ENCODE assay signal across 8 cellular contexts in genomic region chr3:155744626-155745324, GRCh38. TPM values are rescaled to one million over a fixed set of nuclear protein-coding genes. Genes with fewer than 3 reads are reported as not detected.
A peak's percentile ranks its signal among the peaks of the same experiment; 100 is the strongest.
DNase-seq lines count a peak whose midpoint lies in the region; ATAC-seq and TF ChIP-seq lines count a peak whose summit lies in the region.

A gene with protein sequence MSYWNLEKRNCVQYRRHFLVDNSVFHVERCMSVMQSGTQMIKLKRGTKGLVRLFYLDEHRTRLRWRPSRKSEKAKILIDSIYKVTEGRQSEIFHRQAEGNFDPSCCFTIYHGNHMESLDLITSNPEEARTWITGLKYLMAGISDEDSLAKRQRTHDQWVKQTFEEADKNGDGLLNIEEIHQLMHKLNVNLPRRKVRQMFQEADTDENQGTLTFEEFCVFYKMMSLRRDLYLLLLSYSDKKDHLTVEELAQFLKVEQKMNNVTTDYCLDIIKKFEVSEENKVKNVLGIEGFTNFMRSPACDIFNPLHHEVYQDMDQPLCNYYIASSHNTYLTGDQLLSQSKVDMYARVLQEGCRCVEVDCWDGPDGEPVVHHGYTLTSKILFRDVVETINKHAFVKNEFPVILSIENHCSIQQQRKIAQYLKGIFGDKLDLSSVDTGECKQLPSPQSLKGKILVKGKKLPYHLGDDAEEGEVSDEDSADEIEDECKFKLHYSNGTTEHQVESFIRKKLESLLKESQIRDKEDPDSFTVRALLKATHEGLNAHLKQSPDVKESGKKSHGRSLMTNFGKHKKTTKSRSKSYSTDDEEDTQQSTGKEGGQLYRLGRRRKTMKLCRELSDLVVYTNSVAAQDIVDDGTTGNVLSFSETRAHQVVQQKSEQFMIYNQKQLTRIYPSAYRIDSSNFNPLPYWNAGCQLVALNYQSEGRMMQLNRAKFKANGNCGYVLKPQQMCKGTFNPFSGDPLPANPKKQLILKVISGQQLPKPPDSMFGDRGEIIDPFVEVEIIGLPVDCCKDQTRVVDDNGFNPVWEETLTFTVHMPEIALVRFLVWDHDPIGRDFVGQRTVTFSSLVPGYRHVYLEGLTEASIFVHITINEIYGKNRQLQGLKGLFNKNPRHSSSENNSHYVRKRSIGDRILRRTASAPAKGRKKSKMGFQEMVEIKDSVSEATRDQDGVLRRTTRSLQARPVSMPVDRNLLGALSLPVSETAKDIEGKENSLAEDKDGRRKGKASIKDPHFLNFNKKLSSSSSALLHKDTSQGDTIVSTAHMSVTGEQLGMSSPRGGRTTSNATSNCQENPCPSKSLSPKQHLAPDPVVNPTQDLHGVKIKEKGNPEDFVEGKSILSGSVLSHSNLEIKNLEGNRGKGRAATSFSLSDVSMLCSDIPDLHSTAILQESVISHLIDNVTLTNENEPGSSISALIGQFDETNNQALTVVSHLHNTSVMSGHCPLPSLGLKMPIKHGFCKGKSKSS (N-terminal part only) (minus strand): TSS chr3:155745071. CDS start chr3:155704224, 40,847 bp downstream.

- H3K36me3 ChIP-seq in RWPE2 (ENCODE audit: low read depth): no peaks in the 10 kb centered on the region

- H3K9me3 ChIP-seq in RWPE2 (ENCODE audit: severe bottlenecking): no peaks in the 10 kb centered on the region

- peak; percentile 23 for DNase-seq in DMS114 treated with DMSO at 0.1 percent for 48 hours (lab: John Stamatoyannopoulos, UW; ENCODE audit: unreplicated experiment)
- DNase-seq in LoVo (ENCODE audit: low spot score): peak; percentile 77
- DNase-seq in RWPE2 (ENCODE audit: low spot score): no peak
- peak; percentile 53 for DNase-seq in activated naive CD8-positive, alpha-beta T cell treated with anti-CD3 and anti-CD28 coated beads, Interleukin-2, amount 10 ng/mL, durations not matched to agents 7 days and 5 days
- peak; percentile 73 for DNase-seq in Right ventricle myocardium superior
- peak; percentile 27 for DNase-seq in omental fat pad (ENCODE audit: low spot score)

- peak within 1 kb of the TSS; percentile 47 for H3K4me3 ChIP-seq in RWPE2 (ENCODE audit: severe bottlenecking)

- H3K9me3 Mint-ChIP-seq in activated naive CD8-positive, alpha-beta T cell treated with anti-CD3 and anti-CD28 coated beads, Interleukin-2, amount 10 ng/mL, durations not matched to agents 7 days and 5 days: no peaks in the 10 kb centered on the region

- no peak within 1 kb of the TSS for H3K27ac ChIP-seq in RWPE2 (ENCODE audit: poor library complexity, severe bottlenecking)

- peaks cover 20% of the 10 kb centered on the region for H3K4me1 Mint-ChIP-seq in activated naive CD8-positive, alpha-beta T cell treated with anti-CD3 and anti-CD28 coated beads, Interleukin-2, amount 10 ng/mL, durations not matched to agents 7 days and 5 days

- H3K27ac Mint-ChIP-seq in activated naive CD8-positive, alpha-beta T cell treated with anti-CD3 and anti-CD28 coated beads, Interleukin-2, amount 10 ng/mL, durations not matched to agents 7 days and 5 days: peak within 1 kb of the TSS; percentile 18

- POLR2A ChIA-PET in activated naive CD8-positive, alpha-beta T cell treated with anti-CD3 and anti-CD28 coated beads, Interleukin-2, amount 10 ng/mL, durations not matched to agents 7 days and 5 days (lab: Charles Lee): no interaction called here

- H3K27me3 ChIP-seq in RWPE2 (ENCODE audit: insufficient read depth, poor library complexity, severe bottlenecking): peaks cover 52% of the 10 kb centered on the region

- peak; percentile 46 for ATAC-seq in GM21786 (IDR thresholded peaks at IDR 0.05; ENCODE audit: unreplicated experiment)
- ATAC-seq in RWPE2 (ENCODE audit: low read depth): peak; percentile 68
- peak; percentile 70 for ATAC-seq in activated naive CD8-positive, alpha-beta T cell treated with anti-CD3 and anti-CD28 coated beads, Interleukin-2, amount 10 ng/mL, durations not matched to agents 7 days and 5 days (ENCODE audit: low read depth)
- peak; percentile 93 for ATAC-seq in Right ventricle myocardium superior (ENCODE audit: poor library complexity)
- ATAC-seq in omental fat pad (ENCODE audit: low FRiP score): peak; percentile 61
- no peak for ATAC-seq in HG03097 (IDR thresholded peaks at IDR 0.05; ENCODE audit: low FRiP score, unreplicated experiment)

- intact Hi-C loops in Right ventricle myocardium superior (cut with DNase I): no loop called here

- H3K4me1 ChIP-seq in RWPE2 (ENCODE audit: insufficient read depth, poor library complexity, severe bottlenecking): no peaks in the 10 kb centered on the region

- H3K27me3 Mint-ChIP-seq in activated naive CD8-positive, alpha-beta T cell treated with anti-CD3 and anti-CD28 coated beads, Interleukin-2, amount 10 ng/mL, durations not matched to agents 7 days and 5 days: peaks cover 77% of the 10 kb centered on the region

- no peaks in the 10 kb centered on the region for H3K36me3 Mint-ChIP-seq in activated naive CD8-positive, alpha-beta T cell treated with anti-CD3 and anti-CD28 coated beads, Interleukin-2, amount 10 ng/mL, durations not matched to agents 7 days and 5 days

- TF ChIP-seq CTCF in RWPE2 (IDR thresholded peaks at IDR 0.05; ENCODE audit: poor library complexity, severe bottlenecking) (no peak), omental fat pad (IDR thresholded peaks at IDR 0.05) (no peak)

- H3K4me3 Mint-ChIP-seq in activated naive CD8-positive, alpha-beta T cell treated with anti-CD3 and anti-CD28 coated beads, Interleukin-2, amount 10 ng/mL, durations not matched to agents 7 days and 5 days: peak within 1 kb of the TSS; percentile 89

RNA-seq across cellular contexts. Expression of the gene that starts here (rescaled TPM):
- 1 to 10 TPM; 3.8 to 5.1 TPM for total RNA-seq in activated naive CD8-positive, alpha-beta T cell treated with anti-CD3 and anti-CD28 coated beads, Interleukin-2, amount 10 ng/mL, durations not matched to agents 7 days and 5 days
- 1.3 TPM for total RNA-seq in Right ventricle myocardium superior
- 1 to 10 TPM in 1 of 4 donors, under 1 TPM in 3; 0.12 to 3.2 (median 0.23) TPM for total RNA-seq in omental fat pad
